ENCODE assay signal across 21 cellular contexts in genomic region chr3:177611781-177612389, GRCh38.
A peak's percentile ranks its signal among the peaks of the same experiment; 100 is the strongest.
DNase-seq lines count a peak whose midpoint lies in the region; ATAC-seq and TF ChIP-seq lines count a peak whose summit lies in the region.
"Had no signal": no experiment of that assay in that cellular context is flagged by ENCODE, and none has a peak within 500 bp of the region (broad histone marks: within the 10 kb centered on the region; RNA-seq: fewer than 3 reads in every experiment).

No MANE protein-coding gene starts in this region.

- H2AFZ ChIP-seq in neuron (ENCODE audit: low read depth, low read length) = peak overlapping the region; percentile 2

- WGBS in psoas muscle, 3 donors = 43 to 45% (median 44%) methylated on average over 5 of the region's 5 CpGs

- H3K9me3 ChIP-seq in neuron (ENCODE audit: low read length) (no peaks in the 10 kb centered on the region), psoas muscle (no peaks in the 10 kb centered on the region)
- H3K9me3 ChIP-seq: body of pancreas, esophagus squamous epithelium, gastrocnemius medialis, lower lobe of right lung, pancreas, sigmoid colon, upper lobe of right lung had no signal

- DNase-seq in NCI-H2171 treated with DMSO at 0.1 percent for 48 hours (lab: John Stamatoyannopoulos, UW) (peak; percentile 35), NCI-H2171 (lab: John Stamatoyannopoulos, UW) (no peak), NCI-H1417 treated with DMSO at 0.1 percent for 48 hours (lab: John Stamatoyannopoulos, UW) (peak; percentile 25), psoas muscle (no peak)
- DNase-seq: activated effector memory CD4-positive, alpha-beta T cell treated with Interleukin-2 at 50 U/mL for 16 hours; effector memory CD8-positive, alpha-beta T cell; esophagus squamous epithelium; gastrocnemius medialis; sigmoid colon; stimulated activated CD4-positive, alpha-beta T cell treated with anti-CD3 and anti-CD28 coated beads, Interleukin-15, amount 100 ng/mL, for 24 hours; stimulated activated CD8-positive, alpha-beta memory T cell treated with anti-CD3 and anti-CD28 coated beads, Interleukin-4, amount 100 ng/mL, for 48 hours; T-helper 1 cell; upper lobe of right lung had no signal

- peak overlapping the region; percentile 41 for H3K27ac Mint-ChIP-seq in dendritic cell treated with granulocyte-macrophage colony-stimulating factor and Interleukin-4, amounts not matched to agents 40 ng/mL and 50 ng/mL, for 4 days
- H3K27ac Mint-ChIP-seq: B cell had no signal

- no peaks in the 10 kb centered on the region for H3K27me3 Mint-ChIP-seq in dendritic cell treated with granulocyte-macrophage colony-stimulating factor and Interleukin-4, amounts not matched to agents 40 ng/mL and 50 ng/mL, for 4 days
- H3K27me3 Mint-ChIP-seq: B cell; effector memory CD8-positive, alpha-beta T cell had no signal

- peaks cover 19% of the 10 kb centered on the region for H3K4me1 ChIP-seq in neuron (ENCODE audit: insufficient read depth, low read length)
- H3K4me1 ChIP-seq in psoas muscle = peaks cover 5% of the 10 kb centered on the region

- H3K36me3 ChIP-seq in neuron (ENCODE audit: insufficient read depth, low read length) = no peaks in the 10 kb centered on the region
- H3K36me3 ChIP-seq in psoas muscle (ENCODE audit: insufficient read depth in 1 of 2, low read depth in 1 of 2) = no peaks in the 10 kb centered on the region
- H3K36me3 ChIP-seq: esophagus squamous epithelium, gastrocnemius medialis, lower lobe of right lung, pancreas, sigmoid colon, upper lobe of right lung had no signal

- H3K27me3 ChIP-seq in neuron (ENCODE audit: insufficient read depth, low read length) (no peaks in the 10 kb centered on the region), psoas muscle (ENCODE audit: insufficient read depth in 3 of 3, low read length in 2 of 3) (no peaks in the 10 kb centered on the region)
- H3K27me3 ChIP-seq: body of pancreas, esophagus squamous epithelium, gastrocnemius medialis, pancreas, sigmoid colon, upper lobe of right lung had no signal

- H3K4me3 Mint-ChIP-seq in dendritic cell treated with granulocyte-macrophage colony-stimulating factor and Interleukin-4, amounts not matched to agents 40 ng/mL and 50 ng/mL, for 4 days = no peak overlapping the region
- H3K4me3 Mint-ChIP-seq: B cell; effector memory CD8-positive, alpha-beta T cell had no signal

- intact Hi-C loops in dendritic cell treated with granulocyte-macrophage colony-stimulating factor and Interleukin-4, amounts not matched to agents 40 ng/mL and 50 ng/mL, for 4 days (cut with micrococcal nuclease) = loop anchor here (10.0 kb wide), 1 partner anchor 163 kb away; no protein-coding TSS in a partner anchor
- intact Hi-C loops in psoas muscle (cut with DNase I) = loop anchor here in 1 of 2 donors (10.0 kb wide), 1 partner anchor 93 kb away; no protein-coding TSS in a partner anchor

- H3K4me3 ChIP-seq in neuron (ENCODE audit: low read length) = no peak overlapping the region
- no peak overlapping the region for H3K4me3 ChIP-seq in psoas muscle
- H3K4me3 ChIP-seq: body of pancreas, esophagus squamous epithelium, gastrocnemius medialis, lower lobe of right lung, pancreas, sigmoid colon, upper lobe of right lung had no signal

- H3K27ac ChIP-seq in psoas muscle = no peak overlapping the region
- H3K27ac ChIP-seq: esophagus squamous epithelium, gastrocnemius medialis, lower lobe of right lung, upper lobe of right lung had no signal

- no peaks in the 10 kb centered on the region for H3K36me3 Mint-ChIP-seq in dendritic cell treated with granulocyte-macrophage colony-stimulating factor and Interleukin-4, amounts not matched to agents 40 ng/mL and 50 ng/mL, for 4 days (ENCODE audit: low read depth)

- H3K4me1 Mint-ChIP-seq in dendritic cell treated with granulocyte-macrophage colony-stimulating factor and Interleukin-4, amounts not matched to agents 40 ng/mL and 50 ng/mL, for 4 days (ENCODE audit: low read depth) = peaks cover 31% of the 10 kb centered on the region

- ATAC-seq in GM21717 (IDR thresholded peaks at IDR 0.05; ENCODE audit: unreplicated experiment) (no peak), GM19467 (IDR thresholded peaks at IDR 0.05; ENCODE audit: unreplicated experiment) (no peak), psoas muscle (no peak)
- ATAC-seq: body of pancreas; effector memory CD8-positive, alpha-beta T cell; lower lobe of right lung; upper lobe of right lung had no signal

- no peak for TF ChIP-seq CTCF in psoas muscle (IDR thresholded peaks at IDR 0.05)

- H3K9me3 Mint-ChIP-seq in dendritic cell treated with granulocyte-macrophage colony-stimulating factor and Interleukin-4, amounts not matched to agents 40 ng/mL and 50 ng/mL, for 4 days = no peaks in the 10 kb centered on the region

Comparison
In these comparisons a context has a peak if more than half of its experiments do, and no peak if none do; other contexts are left out.
1. DNase-seq: peak in NCI-H2171 treated with DMSO at 0.1 percent for 48 hours (single experiment) and NCI-H1417 treated with DMSO at 0.1 percent for 48 hours (single experiment); none in NCI-H2171 (single experiment) and psoas muscle (0 of 2).